ENCODE assay signal across 9 cellular contexts in genomic region chr12:122730215-122731014, GRCh38. TPM values are rescaled to one million over a fixed set of nuclear protein-coding genes. Genes with fewer than 3 reads are reported as not detected.
DNase-seq lines count a peak whose midpoint lies in the region; ATAC-seq, FAIRE-seq and TF ChIP-seq lines count a peak whose summit lies in the region.
"Had no signal": no experiment of that assay in that cellular context is flagged by ENCODE, and none has a peak within 500 bp of the region (broad histone marks: within the 10 kb centered on the region; RNA-seq: fewer than 3 reads in every experiment).

Gene HCAR1, minus strand, starts transcription at chr12:122730844. Its CDS starts 505 bp downstream, at chr12:122730339.

- peaks cover 2% of the 10 kb centered on the region for H3K36me3 Mint-ChIP-seq in activated CD8-positive, alpha-beta T cell treated with anti-CD3 and anti-CD28 coated beads, Interleukin-2, amount 10 ng/mL, durations not matched to agents 7 days and 5 days (ENCODE audit: low read depth)

- H3K9ac ChIP-seq in kidney (ENCODE audit: low read length in 2 of 2): peak within 1 kb of the TSS in 1 of 2 donors; percentile 37

- peaks cover 66% of the 10 kb centered on the region for H3K4me1 Mint-ChIP-seq in activated CD8-positive, alpha-beta T cell treated with anti-CD3 and anti-CD28 coated beads, Interleukin-2, amount 10 ng/mL, durations not matched to agents 7 days and 5 days (ENCODE audit: low read depth)
- H3K4me1 Mint-ChIP-seq: central memory CD8-positive, alpha-beta T cell had no signal

- no peaks in the 10 kb centered on the region for H3K9me3 ChIP-seq in kidney (ENCODE audit: control insufficient read depth in 1 of 2, low read length in 2 of 2)

- CTCF ChIA-PET in activated CD8-positive, alpha-beta T cell treated with anti-CD3 and anti-CD28 coated beads, Interleukin-2, amount 10 ng/mL, durations not matched to agents 7 days and 5 days (lab: Charles Lee): interaction anchor here (0.7 kb wide), 1 partner anchor 22 kb away, joined by 5 read pairs; the partner anchor contains the start of gene DENR

- peak; percentile 74 for ATAC-seq in activated CD8-positive, alpha-beta T cell treated with anti-CD3 and anti-CD28 coated beads, Interleukin-2, amount 10 ng/mL, durations not matched to agents 7 days and 5 days
- ATAC-seq in GM18498 (IDR thresholded peaks at IDR 0.05; ENCODE audit: unreplicated experiment) (no peak), HG02884 (IDR thresholded peaks at IDR 0.05; ENCODE audit: unreplicated experiment) (no peak)

- H3K27me3 Mint-ChIP-seq in activated CD8-positive, alpha-beta T cell treated with anti-CD3 and anti-CD28 coated beads, Interleukin-2, amount 10 ng/mL, durations not matched to agents 7 days and 5 days (ENCODE audit: low read depth): no peaks in the 10 kb centered on the region

- intact Hi-C loops in kidney (cut with DNase I): no loop called here

- H3K36me3 ChIP-seq in kidney (ENCODE audit: control insufficient read depth in 1 of 2, insufficient read depth in 2 of 2, low read length in 2 of 2): no peaks in the 10 kb centered on the region

- H3K4me3 ChIP-seq in kidney (ENCODE audit: low read length in 2 of 2): peak within 1 kb of the TSS; percentile 61 to 72

- H3K4me3 Mint-ChIP-seq in activated CD8-positive, alpha-beta T cell treated with anti-CD3 and anti-CD28 coated beads, Interleukin-2, amount 10 ng/mL, durations not matched to agents 7 days and 5 days: no peak within 1 kb of the TSS
- H3K4me3 Mint-ChIP-seq: central memory CD8-positive, alpha-beta T cell had no signal

- TF ChIP-seq CTCF in kidney (IDR thresholded peaks at IDR 0.05; ENCODE audit: borderline replicate concordance, extremely low read depth, insufficient read depth): no peak

- FAIRE-seq in kidney (lab: Jason Lieb, UNC): no peak

- H3K9me3 Mint-ChIP-seq in activated CD8-positive, alpha-beta T cell treated with anti-CD3 and anti-CD28 coated beads, Interleukin-2, amount 10 ng/mL, durations not matched to agents 7 days and 5 days (ENCODE audit: insufficient read depth): no peaks in the 10 kb centered on the region
- H3K9me3 Mint-ChIP-seq: central memory CD8-positive, alpha-beta T cell had no signal

- H3K27ac Mint-ChIP-seq in activated CD8-positive, alpha-beta T cell treated with anti-CD3 and anti-CD28 coated beads, Interleukin-2, amount 10 ng/mL, durations not matched to agents 7 days and 5 days: peak within 1 kb of the TSS; percentile 70

- POLR2A ChIA-PET in activated CD8-positive, alpha-beta T cell treated with anti-CD3 and anti-CD28 coated beads, Interleukin-2, amount 10 ng/mL, durations not matched to agents 7 days and 5 days (lab: Charles Lee): no interaction called here

- DNase-seq in NCI-H1105 treated with DMSO at 0.1 percent for 48 hours (lab: John Stamatoyannopoulos, UW) (peak; percentile 20), NCI-H1105 (lab: John Stamatoyannopoulos, UW) (no peak), kidney (no peak), NCI-H2171 treated with DMSO at 0.1 percent for 48 hours (lab: John Stamatoyannopoulos, UW) (no peak)
- DNase-seq in activated CD8-positive, alpha-beta T cell treated with anti-CD3 and anti-CD28 coated beads, Interleukin-2, amount 10 ng/mL, durations not matched to agents 7 days and 5 days: peak; percentile 81
- peak; percentile 40 for DNase-seq in stimulated activated naive CD4-positive, alpha-beta T cell treated with Interleukin-2 at 50 U/mL for 16 hours (lab: John Stamatoyannopoulos, UW)

- H3K27ac ChIP-seq in kidney (ENCODE audit: low read depth in 2 of 2, low read length in 2 of 2): no peak within 1 kb of the TSS

- peaks cover 0 to 5% of the 10 kb centered on the region in 2 donors for H3K4me1 ChIP-seq in kidney (ENCODE audit: control insufficient read depth in 1 of 2, insufficient read depth in 1 of 2, low read depth in 1 of 2, low read length in 2 of 2)

RNA-seq across cellular contexts. Expression of gene HCAR1, which starts in this region (rescaled TPM):
- under 1 TPM; 0.08 TPM for total RNA-seq in activated CD8-positive, alpha-beta T cell treated with anti-CD3 and anti-CD28 coated beads, Interleukin-2, amount 10 ng/mL, durations not matched to agents 7 days and 5 days
- 0.72 TPM for total RNA-seq in kidney
- 0.99 TPM for polyA plus RNA-seq in kidney (ENCODE audit: insufficient read depth, low read depth, low replicate concordance)

Comparison
In these comparisons a context has a peak if more than half of its experiments do, and no peak if none do; other contexts are left out.
1. DNase-seq: peak in NCI-H1105 treated with DMSO at 0.1 percent for 48 hours (single experiment) and stimulated activated naive CD4-positive, alpha-beta T cell treated with Interleukin-2 at 50 U/mL for 16 hours (single experiment); none in NCI-H1105 (single experiment), kidney (single experiment) and NCI-H2171 treated with DMSO at 0.1 percent for 48 hours (single experiment).
2. Peak in DNase-seq and ATAC-seq in activated CD8-positive, alpha-beta T cell treated with anti-CD3 and anti-CD28 coated beads, Interleukin-2, amount 10 ng/mL, durations not matched to agents 7 days and 5 days; RNA of the gene not detected or under 1 TPM.